ENCODE assay signal across 21 cellular contexts in genomic region chr7:98368721-98369120, GRCh38.
"Had no signal": no experiment of that assay in that cellular context is flagged by ENCODE, and none has a peak within 500 bp of the region (broad histone marks: within the 10 kb centered on the region; RNA-seq: fewer than 3 reads in every experiment).

No MANE protein-coding gene starts in this region.

- H3K27ac Mint-ChIP-seq: activated CD4-positive, alpha-beta memory T cell treated with anti-CD3 and anti-CD28 coated beads for 36 hours; activated naive CD4-positive, alpha-beta T cell treated with anti-CD3 and anti-CD28 coated beads for 36 hours; activated naive CD8-positive, alpha-beta T cell treated with anti-CD3 and anti-CD28 coated beads, Interleukin-2, amount 10 ng/mL, durations not matched to agents 7 days and 5 days; naive thymus-derived CD4-positive, alpha-beta T cell; neural progenitor cell; stimulated activated memory B cell treated with anti-CD40 and anti-IgM and Interleukin-4, amounts not matched to agents 10 μg/mL and 1 μg/mL and 100 μg/mL, for 72 hours; T-helper 1 cell treated with Interleukin-12 subunit alpha and Interleukin-12 subunit beta and Interleukin-4 antibody, amounts not matched to agents 30 μg/mL and 1 μg/mL, for 36 hours had no signal

- H3K4me3 ChIP-seq: lower lobe of right lung, neural progenitor cell, transverse colon, uterus had no signal

- H3K36me3 Mint-ChIP-seq: activated CD4-positive, alpha-beta memory T cell treated with anti-CD3 and anti-CD28 coated beads for 36 hours; activated naive CD8-positive, alpha-beta T cell treated with anti-CD3 and anti-CD28 coated beads, Interleukin-2, amount 10 ng/mL, durations not matched to agents 7 days and 5 days; naive thymus-derived CD4-positive, alpha-beta T cell; stimulated activated memory B cell treated with anti-CD40 and anti-IgM and Interleukin-4, amounts not matched to agents 10 μg/mL and 1 μg/mL and 100 μg/mL, for 72 hours had no signal

- ATAC-seq: left colon; lower lobe of right lung; naive thymus-derived CD4-positive, alpha-beta T cell; sciatic nerve; stimulated activated memory B cell treated with anti-CD40 and anti-IgM and Interleukin-4, amounts not matched to agents 10 μg/mL and 1 μg/mL and 100 μg/mL, for 72 hours had no signal

- H3K27ac ChIP-seq: lower lobe of right lung, neural progenitor cell, transverse colon, uterus had no signal

- H3K4me3 Mint-ChIP-seq: activated CD4-positive, alpha-beta memory T cell treated with anti-CD3 and anti-CD28 coated beads for 36 hours; activated naive CD4-positive, alpha-beta T cell treated with anti-CD3 and anti-CD28 coated beads for 36 hours; activated naive CD8-positive, alpha-beta T cell treated with anti-CD3 and anti-CD28 coated beads, Interleukin-2, amount 10 ng/mL, durations not matched to agents 7 days and 5 days; naive thymus-derived CD4-positive, alpha-beta T cell; neural progenitor cell; stimulated activated memory B cell treated with anti-CD40 and anti-IgM and Interleukin-4, amounts not matched to agents 10 μg/mL and 1 μg/mL and 100 μg/mL, for 72 hours; T-helper 1 cell treated with Interleukin-12 subunit alpha and Interleukin-12 subunit beta and Interleukin-4 antibody, amounts not matched to agents 30 μg/mL and 1 μg/mL, for 36 hours had no signal

- DNase-seq: activated CD4-positive, alpha-beta memory T cell treated with anti-CD3 and anti-CD28 coated beads for 36 hours; activated CD4-positive, alpha-beta T cell treated with anti-CD3 and anti-CD28 coated beads for 4 hours; activated CD4-positive, CD25-positive, alpha-beta regulatory T cell; activated naive CD4-positive, alpha-beta T cell treated with anti-CD3 and anti-CD28 coated beads for 36 hours; activated naive CD8-positive, alpha-beta T cell treated with anti-CD3 and anti-CD28 coated beads, Interleukin-2, amount 10 ng/mL, durations not matched to agents 7 days and 5 days; activated T-cell treated with anti-CD3 and anti-CD28 coated beads, Interleukin-2, amount 50 U/mL, for 48 hours; amygdala; cortex of kidney; erythroblast; left colon; lower lobe of right lung; naive thymus-derived CD4-positive, alpha-beta T cell; small intestine; stimulated activated CD4-positive, alpha-beta T cell treated with anti-CD3 and anti-CD28 coated beads, Interleukin-15, amount 100 ng/mL, for 24 hours; T1000; transverse colon; uterus had no signal

- H3K27me3 ChIP-seq: neural progenitor cell, transverse colon, uterus had no signal

- H3K9me3 Mint-ChIP-seq: activated CD4-positive, alpha-beta memory T cell treated with anti-CD3 and anti-CD28 coated beads for 36 hours; activated naive CD4-positive, alpha-beta T cell treated with anti-CD3 and anti-CD28 coated beads for 36 hours; activated naive CD8-positive, alpha-beta T cell treated with anti-CD3 and anti-CD28 coated beads, Interleukin-2, amount 10 ng/mL, durations not matched to agents 7 days and 5 days; naive thymus-derived CD4-positive, alpha-beta T cell; neural progenitor cell; stimulated activated memory B cell treated with anti-CD40 and anti-IgM and Interleukin-4, amounts not matched to agents 10 μg/mL and 1 μg/mL and 100 μg/mL, for 72 hours; T-helper 1 cell treated with Interleukin-12 subunit alpha and Interleukin-12 subunit beta and Interleukin-4 antibody, amounts not matched to agents 30 μg/mL and 1 μg/mL, for 36 hours had no signal

- H3K4me1 Mint-ChIP-seq: activated naive CD8-positive, alpha-beta T cell treated with anti-CD3 and anti-CD28 coated beads, Interleukin-2, amount 10 ng/mL, durations not matched to agents 7 days and 5 days; neural progenitor cell; stimulated activated memory B cell treated with anti-CD40 and anti-IgM and Interleukin-4, amounts not matched to agents 10 μg/mL and 1 μg/mL and 100 μg/mL, for 72 hours had no signal

- H3K4me1 ChIP-seq: lower lobe of right lung, neural progenitor cell, uterus had no signal

- H3K36me3 ChIP-seq: lower lobe of right lung, neural progenitor cell, transverse colon, uterus had no signal

- H3K27me3 Mint-ChIP-seq: activated CD4-positive, alpha-beta memory T cell treated with anti-CD3 and anti-CD28 coated beads for 36 hours; activated naive CD8-positive, alpha-beta T cell treated with anti-CD3 and anti-CD28 coated beads, Interleukin-2, amount 10 ng/mL, durations not matched to agents 7 days and 5 days had no signal

- H3K9me3 ChIP-seq: lower lobe of right lung, transverse colon, uterus had no signal
